ENCODE assay signal across 16 cellular contexts in genomic region chr16:85525464-85526117, GRCh38.
A peak's percentile ranks its signal among the peaks of the same experiment; 100 is the strongest.
DNase-seq lines count a peak whose midpoint lies in the region; ATAC-seq, FAIRE-seq and TF ChIP-seq lines count a peak whose summit lies in the region.
"Had no signal": no experiment of that assay in that cellular context is flagged by ENCODE, and none has a peak within 500 bp of the region (broad histone marks: within the 10 kb centered on the region; RNA-seq: fewer than 3 reads in every experiment).

No MANE protein-coding gene starts in this region.

- H3K36me3 Mint-ChIP-seq in chondrocyte (ENCODE audit: low read depth) (no peaks in the 10 kb centered on the region), neural progenitor cell (peaks cover 2% of the 10 kb centered on the region)
- H3K36me3 Mint-ChIP-seq: immature natural killer cell had no signal

- TF ChIP-seq POLR2A in IMR-90 (IDR thresholded peaks at IDR 0.05; ENCODE audit: low read depth, low read length), result no peak

- H3K14ac ChIP-seq in IMR-90 (replicated peaks; ENCODE audit: low read depth, low read length), result no peak overlapping the region; the same call in 1 of the 2 replicates

- peak overlapping the region; percentile 17; the same call in 1 of the 2 replicates for H3K56ac ChIP-seq in IMR-90 (ENCODE audit: extremely low read depth, insufficient read depth, low read length)

- H3K36me3 ChIP-seq in ACC112 (ENCODE audit: insufficient read depth, low read length) (no peaks in the 10 kb centered on the region), IMR-90 (ENCODE audit: control insufficient read depth, insufficient read depth, low read length) (no peaks in the 10 kb centered on the region), neural progenitor cell (no peaks in the 10 kb centered on the region)
- H3K36me3 ChIP-seq: sigmoid colon had no signal

- CTCF ChIA-PET in IMR-90 (lab: Yijun Ruan, JAX), result no interaction called here

- no peak overlapping the region for H4K5ac ChIP-seq in IMR-90 (ENCODE audit: low read depth, low read length)

- H3K79me2 ChIP-seq in ACC112 (ENCODE audit: control insufficient read depth, insufficient read depth, low read length, unreplicated experiment), result no peaks in the 10 kb centered on the region
- no peaks in the 10 kb centered on the region for H3K79me2 ChIP-seq in neural progenitor cell (ENCODE audit: low read depth)

- H3K27ac Mint-ChIP-seq in chondrocyte (ENCODE audit: unreplicated experiment) (peak overlapping the region; percentile 92), neural progenitor cell (peak overlapping the region; percentile 90)
- H3K27ac Mint-ChIP-seq: activated B cell treated with CpG ODN at 0.5 μM for 24 hours, HFFc6 had no signal

- H3K23ac ChIP-seq in IMR-90 (ENCODE audit: low read depth, low read length), result no peak overlapping the region

- dilution Hi-C loops in IMR-90 (cut with HindIII; ENCODE audit: low sequenced_read_pairs, unreplicated experiment), result no loop called here

- peak overlapping the region; percentile 74; the same call in 1 of the 2 replicates for H2BK20ac ChIP-seq in IMR-90 (ENCODE audit: low read depth, low read length)

- no peaks in the 10 kb centered on the region for H3K9me3 ChIP-seq in IMR-90 (ENCODE audit: control insufficient read depth, insufficient read depth, low read length)
- no peaks in the 10 kb centered on the region for H3K9me3 ChIP-seq in neural progenitor cell (ENCODE audit: low read depth)
- H3K9me3 ChIP-seq: sigmoid colon had no signal

- H3F3A ChIP-seq in neural progenitor cell (ENCODE audit: low read depth), result peaks cover 11% of the 10 kb centered on the region

- DNase-seq in IMR-90 (no peak), chondrocyte (ENCODE audit: low spot score) (no peak), neural progenitor cell (ENCODE audit: low spot score) (no peak), D341Med (ENCODE audit: low spot score) (no peak), HTR-8/SVneo (ENCODE audit: insufficient read length, low spot score) (no peak), NCI-H345 (lab: John Stamatoyannopoulos, UW) (no peak), Ammon's horn (ENCODE audit: low spot score) (no peak)
- DNase-seq: activated B cell treated with CpG ODN at 0.5 μM for 24 hours; activated effector memory CD4-positive, alpha-beta T cell treated with Interleukin-2 at 50 U/mL for 16 hours; HFFc6; immature natural killer cell; KG1; NCI-H446 treated with DMSO at 0.1 percent for 48 hours had no signal

- H3K4me2 ChIP-seq in IMR-90 (ENCODE audit: low read depth, low read length) (no peak overlapping the region), neural progenitor cell (no peak overlapping the region)

- FAIRE-seq in HTR-8/SVneo (lab: Jason Lieb, UNC), result no peak
- FAIRE-seq: D721Med had no signal

- H3K9me1 ChIP-seq in IMR-90 (ENCODE audit: insufficient read depth, low read length), result peaks cover 13% of the 10 kb centered on the region

- H3K27me3 ChIP-seq in ACC112 (ENCODE audit: insufficient read depth, low read length), result no peaks in the 10 kb centered on the region
- H3K27me3 ChIP-seq in IMR-90 (ENCODE audit: control insufficient read depth, insufficient read depth, low read length), result no peaks in the 10 kb centered on the region
- no peaks in the 10 kb centered on the region for H3K27me3 ChIP-seq in neural progenitor cell
- H3K27me3 ChIP-seq: sigmoid colon had no signal

- peak overlapping the region; percentile 27 for H2AK5ac ChIP-seq in IMR-90 (ENCODE audit: low read depth, low read length)

- peak overlapping the region; percentile 20; the same call in 1 of the 3 replicates for H2BK15ac ChIP-seq in IMR-90 (ENCODE audit: low read depth, low read length)

- H3K4me3 ChIP-seq in ACC112 (ENCODE audit: low read depth, low read length), result no peak overlapping the region
- H3K4me3 ChIP-seq in IMR-90 (ENCODE audit: insufficient read depth, low read depth, low read length), result no peak overlapping the region
- H3K4me3 ChIP-seq in neural progenitor cell, result no peak overlapping the region
- H3K4me3 ChIP-seq: sigmoid colon had no signal

- H3K4me1 Mint-ChIP-seq in chondrocyte (ENCODE audit: low read depth) (peaks cover 41% of the 10 kb centered on the region), neural progenitor cell (peaks cover 50% of the 10 kb centered on the region)
- H3K4me1 Mint-ChIP-seq: activated B cell treated with CpG ODN at 0.5 μM for 24 hours had no signal

- intact Hi-C loops in IMR-90 (cut with micrococcal nuclease), result no loop called here

- H2BK120ac ChIP-seq in IMR-90 (ENCODE audit: low read depth, low read length), result peak overlapping the region; percentile 56

- WGBS in IMR-90 (ENCODE audit: extremely low coverage in 2 of 2, insufficient read length in 1 of 2), 2 experiments, result 91% methylated on average over 5 of the region's 9 CpGs; no CpG with 5 or more reads in 1 of the 2 experiments

- no peak overlapping the region for H3K4me3 Mint-ChIP-seq in chondrocyte (ENCODE audit: unreplicated experiment)
- peak overlapping the region; percentile 33 for H3K4me3 Mint-ChIP-seq in neural progenitor cell
- H3K4me3 Mint-ChIP-seq: activated B cell treated with CpG ODN at 0.5 μM for 24 hours, HFFc6, immature natural killer cell had no signal

- TF ChIP-seq RAD21 in IMR-90 (IDR thresholded peaks at IDR 0.05; ENCODE audit: low read length), result no peak

- no peak overlapping the region; the same call in 1 of the 2 replicates for H3K18ac ChIP-seq in IMR-90 (ENCODE audit: low read depth, low read length)

- in situ Hi-C loops in IMR-90 (cut with MboI; ENCODE audit: low sequenced_read_pairs), result no loop called here

- H2BK5ac ChIP-seq in IMR-90 (ENCODE audit: low read depth, low read length, poor library complexity, severe bottlenecking), result no peak overlapping the region

- H3K79me1 ChIP-seq in IMR-90 (ENCODE audit: low read depth in 1 of 2, low read length in 2 of 2), result peaks cover 26 to 46% of the 10 kb centered on the region in 2 experiments

- H3K9me3 Mint-ChIP-seq in chondrocyte (ENCODE audit: low read depth) (no peaks in the 10 kb centered on the region), neural progenitor cell (no peaks in the 10 kb centered on the region)
- H3K9me3 Mint-ChIP-seq: activated B cell treated with CpG ODN at 0.5 μM for 24 hours, HFFc6, immature natural killer cell had no signal

- POLR2A ChIA-PET in IMR-90 (lab: Charles Lee; ENCODE audit: unreplicated experiment), result no interaction called here

- H4K20me1 ChIP-seq in IMR-90 (ENCODE audit: insufficient read depth, low read length) (peaks cover 21% of the 10 kb centered on the region), neural progenitor cell (ENCODE audit: low read depth) (peaks cover 25% of the 10 kb centered on the region)

- H3K9ac ChIP-seq in IMR-90 (ENCODE audit: low read depth, low read length) (no peak overlapping the region), neural progenitor cell (no peak overlapping the region)

- H4K91ac ChIP-seq in IMR-90 (ENCODE audit: insufficient read depth, low read depth, low read length), result peak overlapping the region; percentile 50

- H3K27ac ChIP-seq in ACC112 (ENCODE audit: low read depth, low read length) (peak overlapping the region; percentile 13; the same call in 1 of the 2 replicates), IMR-90 (ENCODE audit: insufficient read depth, low read length) (no peak overlapping the region), neural progenitor cell (no peak overlapping the region)
- H3K27ac ChIP-seq: sigmoid colon had no signal

- H2AK9ac ChIP-seq in IMR-90 (replicated peaks; ENCODE audit: low read depth, low read length, poor library complexity), result peak overlapping the region; percentile 81

- peaks cover 33% of the 10 kb centered on the region for H3K4me1 ChIP-seq in ACC112 (ENCODE audit: control insufficient read depth, insufficient read depth, low read length, unreplicated experiment)
- peaks cover 24% of the 10 kb centered on the region for H3K4me1 ChIP-seq in IMR-90 (ENCODE audit: control insufficient read depth, insufficient read depth, low read length)
- H3K4me1 ChIP-seq in neural progenitor cell, result peaks cover 39% of the 10 kb centered on the region

- H2AFZ ChIP-seq in ACC112 (ENCODE audit: low read length, unreplicated experiment) (no peak overlapping the region), IMR-90 (replicated peaks; ENCODE audit: low read length, poor library complexity) (no peak overlapping the region), neural progenitor cell (replicated peaks) (no peak overlapping the region)

- H4K8ac ChIP-seq in IMR-90 (ENCODE audit: low read depth in 2 of 2, low read length in 2 of 2), result peak overlapping the region; percentile 63 to 68; a peak in 3 of 4 replicates

- ATAC-seq in IMR-90 (ENCODE audit: low read depth), result no peak

- TF ChIP-seq CTCF in IMR-90 (conservative IDR thresholded peaks at IDR 0.05; ENCODE audit: low read depth, low read length), result no peak
- TF ChIP-seq CTCF in chondrocyte (IDR thresholded peaks at IDR 0.05), result peak; percentile 46
- TF ChIP-seq CTCF in neural progenitor cell (IDR thresholded peaks at IDR 0.05), result peak; percentile 12

- no TSS peak for BruUV-seq in IMR-90 (replicated peaks; lab: Mats Ljungman, UMichigan)

- H3K4ac ChIP-seq in IMR-90 (ENCODE audit: low read depth, low read length), result peak overlapping the region; percentile 91

- H3K27me3 Mint-ChIP-seq in chondrocyte (ENCODE audit: low read depth), result peaks cover 2% of the 10 kb centered on the region
- peaks cover 14% of the 10 kb centered on the region for H3K27me3 Mint-ChIP-seq in neural progenitor cell (ENCODE audit: insufficient read depth, low read depth)

TF ChIP-seq in IMR-90, 13 proteins besides CTCF, POLR2A, EP300 and RAD21 (continues in another document):
- TF ChIP-seq RFX5 (IDR thresholded peaks at IDR 0.05; ENCODE audit: low read depth, low read length) (no peak), MAZ (IDR thresholded peaks at IDR 0.05; ENCODE audit: borderline replicate concordance, low read depth, low read length) (no peak), CEBPB (IDR thresholded peaks at IDR 0.05; ENCODE audit: low read depth, low read length) (no peak), ELK1 (IDR thresholded peaks at IDR 0.05; ENCODE audit: borderline replicate concordance, low read depth, low read length) (no peak), RCOR1 (IDR thresholded peaks at IDR 0.05; ENCODE audit: insufficient replicate concordance, low read length) (no peak), MAFK (IDR thresholded peaks at IDR 0.05; ENCODE audit: low read depth, low read length) (no peak), BHLHE40 (IDR thresholded peaks at IDR 0.05; ENCODE audit: low read depth, low read length) (no peak), NFE2L2 (IDR thresholded peaks at IDR 0.05; ENCODE audit: low read depth, low read length) (no peak), MXI1 (IDR thresholded peaks at IDR 0.05; ENCODE audit: borderline replicate concordance, low read depth, low read length) (no peak)
